ENCODE assay signal across 14 cellular contexts in genomic region chr1:6162773-6163172, GRCh38. TPM values are rescaled to one million over a fixed set of nuclear protein-coding genes. Genes with fewer than 3 reads are reported as not detected.
DNase-seq lines count a peak whose midpoint lies in the region; TF ChIP-seq lines count a peak whose summit lies in the region.
"Had no signal": no experiment of that assay in that cellular context is flagged by ENCODE, and none has a peak within 500 bp of the region (broad histone marks: within the 10 kb centered on the region; RNA-seq: fewer than 3 reads in every experiment).

No MANE protein-coding gene starts in this region.

- H3K27ac ChIP-seq in KMS-11: no peak overlapping the region
- H3K27ac ChIP-seq in SK-N-SH (ENCODE audit: low read depth in 2 of 2, low read length in 1 of 2): peak overlapping the region in 1 of 2 experiments; percentile 55; a peak in 1 of 4 replicates
- peak overlapping the region; percentile 96 for H3K27ac ChIP-seq in neural cell (ENCODE audit: low read length)
- H3K27ac ChIP-seq: upper lobe of left lung had no signal

- H3K9me3 ChIP-seq in SK-N-SH (no peaks in the 10 kb centered on the region), neural cell (ENCODE audit: low read length) (no peaks in the 10 kb centered on the region)
- H3K9me3 ChIP-seq: upper lobe of left lung had no signal

- H3K27me3 ChIP-seq in KMS-11 (ENCODE audit: insufficient read depth, low read depth) (peaks cover 96% of the 10 kb centered on the region), SK-N-SH (ENCODE audit: insufficient read depth) (no peaks in the 10 kb centered on the region), neural cell (ENCODE audit: insufficient read depth, low read depth, low read length) (no peaks in the 10 kb centered on the region)
- H3K27me3 ChIP-seq: upper lobe of left lung had no signal

- POLR2A ChIA-PET in SK-N-SH (lab: Yijun Ruan, JAX): no interaction called here

- no peak for TF ChIP-seq EP300 in SK-N-SH (IDR thresholded peaks at IDR 0.05; ENCODE audit: borderline replicate concordance in 1 of 2, low read depth in 1 of 2, low read length in 1 of 2)
- TF ChIP-seq EP300 in neural cell (conservative IDR thresholded peaks at IDR 0.05; ENCODE audit: poor library complexity, severe bottlenecking): no peak

- H2AFZ ChIP-seq in KMS-11 (ENCODE audit: low read depth) (no peak overlapping the region), SK-N-SH (ENCODE audit: low read depth) (no peak overlapping the region), neural cell (ENCODE audit: low read depth, low read length) (no peak overlapping the region)

- 38% methylated on average over 7 of the region's 13 CpGs for WGBS in SK-N-SH (ENCODE audit: low lambda C conversion rate)

- H4K20me1 ChIP-seq in KMS-11 (ENCODE audit: insufficient read depth): no peaks in the 10 kb centered on the region
- H4K20me1 ChIP-seq in SK-N-SH (ENCODE audit: insufficient read depth): no peaks in the 10 kb centered on the region
- H4K20me1 ChIP-seq in neural cell (ENCODE audit: insufficient read depth): no peaks in the 10 kb centered on the region

- H3K9me2 ChIP-seq in SK-N-SH (no peaks in the 10 kb centered on the region), neural cell (ENCODE audit: insufficient read depth, low read length) (no peaks in the 10 kb centered on the region)

- no peak overlapping the region for H3K4me2 ChIP-seq in KMS-11
- no peak overlapping the region for H3K4me2 ChIP-seq in SK-N-SH
- H3K4me2 ChIP-seq in neural cell (ENCODE audit: low read length): no peak overlapping the region

- 0 out of 2 replicates have a peak, but pooled peaks have one; percentile 19 for TF ChIP-seq CTCF in KMS-11 (conservative IDR thresholded peaks at IDR 0.05; ENCODE audit: low read depth, low read length)
- no peak for TF ChIP-seq CTCF in SK-N-SH (IDR thresholded peaks at IDR 0.05)
- no peak for TF ChIP-seq CTCF in neural cell (IDR thresholded peaks at IDR 0.05; ENCODE audit: poor library complexity, severe bottlenecking)

- no peaks in the 10 kb centered on the region for H3F3A ChIP-seq in SK-N-SH (replicated peaks; ENCODE audit: insufficient read depth)
- H3F3A ChIP-seq in neural cell (ENCODE audit: insufficient read depth, low read length, poor library complexity, severe bottlenecking): no peaks in the 10 kb centered on the region

- H3K36me3 ChIP-seq in KMS-11 (ENCODE audit: insufficient read depth): no peaks in the 10 kb centered on the region
- H3K36me3 ChIP-seq in SK-N-SH (replicated peaks in 1 of 2; ENCODE audit: control insufficient read depth in 1 of 2, insufficient read depth in 2 of 2, low read length in 1 of 2): no peaks in the 10 kb centered on the region
- no peaks in the 10 kb centered on the region for H3K36me3 ChIP-seq in neural cell (ENCODE audit: insufficient read depth, low read length)
- H3K36me3 ChIP-seq: upper lobe of left lung had no signal

- CTCF ChIA-PET in SK-N-SH (lab: Yijun Ruan, JAX): interaction anchor here (0.9 to 3.3 kb wide), 6 partner anchors 9 to 127 kb away, joined by 3 to 18 read pairs (median 4); no protein-coding TSS in a partner anchor

- H3K9ac ChIP-seq in KMS-11 (no peak overlapping the region), SK-N-SH (no peak overlapping the region), neural cell (ENCODE audit: low read length) (peak overlapping the region; percentile 74)

- no peak overlapping the region for H3K4me3 ChIP-seq in KMS-11 (IDR thresholded peaks at IDR 0.05; ENCODE audit: insufficient read depth, low read depth, low read length)
- H3K4me3 ChIP-seq in SK-N-SH (ENCODE audit: low read depth in 2 of 2, low read length in 1 of 2): no peak overlapping the region
- no peak overlapping the region for H3K4me3 ChIP-seq in neural cell (ENCODE audit: low read length)
- H3K4me3 ChIP-seq: upper lobe of left lung had no signal

- TF ChIP-seq RAD21 in SK-N-SH (IDR thresholded peaks at IDR 0.05; ENCODE audit: low read length): no peak
- TF ChIP-seq RAD21 in neural cell (conservative IDR thresholded peaks at IDR 0.05): no peak

- no peaks in the 10 kb centered on the region for H3K4me1 ChIP-seq in KMS-11 (ENCODE audit: low read depth, poor library complexity, severe bottlenecking)
- peaks cover 0 to 44% of the 10 kb centered on the region in 2 experiments; a peak in 1 of 4 replicates for H3K4me1 ChIP-seq in SK-N-SH (ENCODE audit: control insufficient read depth in 1 of 2, insufficient read depth in 2 of 2, low read depth in 1 of 2, low read length in 1 of 2)

- DNase-seq in NCI-H524 (lab: John Stamatoyannopoulos, UW): peak; percentile 45 to 54
- no peak for DNase-seq in NCI-H524 treated with DMSO at 0.1 percent for 48 hours (lab: John Stamatoyannopoulos, UW)
- DNase-seq in SK-N-SH: peak; percentile 90
- no peak for DNase-seq in A172 (ENCODE audit: low spot score)
- DNase-seq in GM19240 (ENCODE audit: insufficient read length, low spot score): no peak
- no peak for DNase-seq in NCI-H446 treated with DMSO at 0.1 percent for 48 hours (lab: John Stamatoyannopoulos, UW)
- DNase-seq: activated CD4-positive, alpha-beta T cell treated with anti-CD3 and anti-CD28 coated beads, Interleukin-2, amount 50 U/mL, for 48 hours; activated effector memory CD4-positive, alpha-beta T cell treated with Interleukin-2 at 50 U/mL for 16 hours; HCEC 1CT; stimulated activated CD4-positive, alpha-beta T cell treated with anti-CD3 and anti-CD28 coated beads, Interleukin-2, amount 100 ng/mL, for 24 hours; T-helper 9 cell had no signal

- H3K79me2 ChIP-seq in KMS-11 (ENCODE audit: insufficient read depth, low read depth) (no peaks in the 10 kb centered on the region), SK-N-SH (ENCODE audit: insufficient read depth) (no peaks in the 10 kb centered on the region), neural cell (replicated peaks; ENCODE audit: insufficient read depth, low read length) (no peaks in the 10 kb centered on the region)

TF ChIP-seq in SK-N-SH, 30 proteins besides CTCF, POLR2A, EP300 and RAD21:
- TF ChIP-seq MXI1 (IDR thresholded peaks at IDR 0.05; ENCODE audit: low read depth, low read length) (peak; percentile 35; the same call in 1 of the 2 replicates), NFIC (IDR thresholded peaks at IDR 0.05; ENCODE audit: borderline replicate concordance) (no peak), ELF1 (IDR thresholded peaks at IDR 0.05) (no peak)
TF ChIP-seq in SK-N-SH: peak in this region for 1.

TF ChIP-seq in neural cell, 6 proteins besides CTCF, POLR2A, EP300 and RAD21:
- TF ChIP-seq POLR2AphosphoS5 (IDR thresholded peaks at IDR 0.05) (no peak), REST (IDR thresholded peaks at IDR 0.05; ENCODE audit: borderline replicate concordance) (no peak), EZH2 (IDR thresholded peaks at IDR 0.05; ENCODE audit: borderline replicate concordance, insufficient read depth, low read length, poor library complexity, severe bottlenecking) (no peak), MXI1 (conservative IDR thresholded peaks at IDR 0.05; ENCODE audit: poor library complexity, severe bottlenecking) (no peak), SMC3 (conservative IDR thresholded peaks at IDR 0.05; ENCODE audit: poor library complexity) (no peak), TAF1 (IDR thresholded peaks at IDR 0.05; ENCODE audit: low read depth) (no peak)

RNA-seq across cellular contexts. Expression of gene CHD5, which starts 17.3 kb away (rescaled TPM):
- polyA plus RNA-seq in SK-N-SH (2012; rRNA removed) (0.26 and 0.62 TPM in 2 replicates), neural cell (22.0 and 33.7 TPM in 2 replicates)
- polyA plus RNA-seq in SK-N-SH (2012; cell fraction: cytosol; rRNA removed): 0.15 and 0.25 TPM in 2 replicates
- 1.9 TPM in 2 replicates for polyA plus RNA-seq in SK-N-SH (2012; cell fraction: nucleus; rRNA removed)
- 31.7 and 33.1 TPM in 2 replicates for polyA minus RNA-seq in neural cell
- 0.98 TPM in 2 replicates for total RNA-seq in A172 (2014; rRNA removed; shearing (Covaris generic))

RNA-seq across cellular contexts. Expression of gene RPL22, which starts 36.6 kb away (rescaled TPM):
- polyA plus RNA-seq in SK-N-SH (2012; rRNA removed) (140 and 151 TPM in 2 replicates), neural cell (275 and 294 TPM in 2 replicates)
- 216 and 367 TPM in 2 replicates for polyA plus RNA-seq in SK-N-SH (2012; cell fraction: cytosol; rRNA removed)
- polyA plus RNA-seq in SK-N-SH (2012; cell fraction: nucleus; rRNA removed): 37.2 and 61.3 TPM in 2 replicates
- 180 and 190 TPM in 2 replicates for polyA minus RNA-seq in neural cell
- 88.4 and 112 TPM in 2 replicates for total RNA-seq in A172 (2014; rRNA removed; shearing (Covaris generic))

RNA-seq across cellular contexts. Expression of gene RNF207, which starts 43.1 kb away (rescaled TPM):
- polyA plus RNA-seq in SK-N-SH (2012; rRNA removed) (19.2 and 25.4 TPM in 2 replicates), neural cell (1.7 and 3.5 TPM in 2 replicates)
- polyA plus RNA-seq in SK-N-SH (2012; cell fraction: cytosol; rRNA removed): 2.5 and 4.0 TPM in 2 replicates
- 134 and 388 TPM in 2 replicates for polyA plus RNA-seq in SK-N-SH (2012; cell fraction: nucleus; rRNA removed)
- polyA minus RNA-seq in neural cell: 1.9 TPM in 2 replicates
- 4.0 and 6.3 TPM in 2 replicates for total RNA-seq in A172 (2014; rRNA removed; shearing (Covaris generic))

Comparison
In these comparisons a context has a peak if more than half of its experiments do, and no peak if none do; other contexts are left out.
1. DNase-seq: peak in NCI-H524 (2 of 2) and SK-N-SH (single experiment); none in NCI-H524 treated with DMSO at 0.1 percent for 48 hours (single experiment), A172 (single experiment), GM19240 (single experiment) and NCI-H446 treated with DMSO at 0.1 percent for 48 hours (single experiment).